In genomic region chrX:38260231-38260630, GRCh38 we compare ENCODE assay signal across 8 cellular contexts. TPM values are rescaled to one million over a fixed set of nuclear protein-coding genes. Genes with fewer than 3 reads are reported as not detected.
A peak's percentile ranks its signal among the peaks of the same experiment; 100 is the strongest.
DNase-seq lines count a peak whose midpoint lies in the region; ATAC-seq lines count a peak whose summit lies in the region.

No MANE protein-coding gene starts in this region.

- H3K27ac Mint-ChIP-seq in activated CD4-positive, alpha-beta T cell treated with anti-CD3 and anti-CD28 coated beads for 36 hours: no peak overlapping the region

- no peaks in the 10 kb centered on the region for H3K9me3 Mint-ChIP-seq in activated CD4-positive, alpha-beta T cell treated with anti-CD3 and anti-CD28 coated beads for 36 hours (ENCODE audit: low read depth)

- ATAC-seq in HG02610 (IDR thresholded peaks at IDR 0.05; ENCODE audit: unreplicated experiment) (peak; percentile 60), HG02642 (IDR thresholded peaks at IDR 0.05; ENCODE audit: poor library complexity, unreplicated experiment) (no peak)
- ATAC-seq in activated CD4-positive, alpha-beta T cell treated with anti-CD3 and anti-CD28 coated beads for 36 hours: no peak

- CTCF ChIA-PET in activated CD4-positive, alpha-beta T cell treated with anti-CD3 and anti-CD28 coated beads for 36 hours (lab: Charles Lee): interaction anchor here (0.6 kb wide), 2 partner anchors 101 kb away, joined by 3 read pairs; no protein-coding TSS in a partner anchor

- POLR2A ChIA-PET in activated CD4-positive, alpha-beta T cell treated with anti-CD3 and anti-CD28 coated beads for 36 hours (lab: Charles Lee): no interaction called here

- DNase-seq in EL (peak; percentile 28), RPMI7951 (ENCODE audit: low read depth) (peak; percentile 65), left kidney (ENCODE audit: low read depth, low spot score) (peak; percentile 5), NCI-H2196 (lab: John Stamatoyannopoulos, UW; ENCODE audit: unreplicated experiment) (no peak), amygdala (lab: John Stamatoyannopoulos, UW) (no peak)
- no peak for DNase-seq in activated CD4-positive, alpha-beta T cell treated with anti-CD3 and anti-CD28 coated beads for 36 hours

- no peak overlapping the region for H3K4me3 Mint-ChIP-seq in activated CD4-positive, alpha-beta T cell treated with anti-CD3 and anti-CD28 coated beads for 36 hours

- H3K27me3 Mint-ChIP-seq in activated CD4-positive, alpha-beta T cell treated with anti-CD3 and anti-CD28 coated beads for 36 hours: no peaks in the 10 kb centered on the region

- H3K36me3 Mint-ChIP-seq in activated CD4-positive, alpha-beta T cell treated with anti-CD3 and anti-CD28 coated beads for 36 hours (ENCODE audit: low read depth): no peaks in the 10 kb centered on the region

- intact Hi-C loops in activated CD4-positive, alpha-beta T cell treated with anti-CD3 and anti-CD28 coated beads for 36 hours (cut with DNase I, micrococcal nuclease): no loop called here

- H3K4me1 Mint-ChIP-seq in activated CD4-positive, alpha-beta T cell treated with anti-CD3 and anti-CD28 coated beads for 36 hours: no peaks in the 10 kb centered on the region

RNA-seq across cellular contexts. Expression of gene SRPX, which starts 39.6 kb away (rescaled TPM):
- total RNA-seq in RPMI7951 (2014; rRNA removed; shearing (Covaris generic)): 357 and 381 TPM in 2 replicates
- not detected for total RNA-seq in activated CD4-positive, alpha-beta T cell treated with anti-CD3 and anti-CD28 coated beads for 36 hours

Comparison
In these comparisons a context has a peak if more than half of its experiments do, and no peak if none do; other contexts are left out.
1. DNase-seq: peak in EL (single experiment), RPMI7951 (single experiment) and left kidney (single experiment); none in NCI-H2196 (single experiment), amygdala (0 of 56) and activated CD4-positive, alpha-beta T cell treated with anti-CD3 and anti-CD28 coated beads for 36 hours (single experiment).
2. RNA of gene SRPX, which starts 39.6 kb away (total RNA-seq): 357 to 381 TPM in RPMI7951; not detected in activated CD4-positive, alpha-beta T cell treated with anti-CD3 and anti-CD28 coated beads for 36 hours; every median in the first group is over 100 times any median in the second.